12 cellular contexts compared by ENCODE assay signal in genomic region chr2:106094101-106094860, GRCh38.
A peak's percentile ranks its signal among the peaks of the same experiment; 100 is the strongest.
DNase-seq lines count a peak whose midpoint lies in the region; ATAC-seq lines count a peak whose summit lies in the region.
"Had no signal": no experiment of that assay in that cellular context is flagged by ENCODE, and none has a peak within 500 bp of the region (broad histone marks: within the 10 kb centered on the region; RNA-seq: fewer than 3 reads in every experiment).

No MANE protein-coding gene starts in this region.

- DNase-seq in T-helper 17 cell = peak; percentile 44 to 65 (median 57)
- peak; percentile 47 for DNase-seq in activated T-cell treated with anti-CD3 and anti-CD28 coated beads for 1 hour (ENCODE audit: low read depth)
- DNase-seq in effector CD4-positive, alpha-beta T cell = peak; percentile 70
- DNase-seq in stimulated activated CD8-positive, alpha-beta memory T cell treated with anti-CD3 and anti-CD28 coated beads, Interleukin-4, amount 100 ng/mL, for 48 hours = peak; percentile 58
- DNase-seq in pons (ENCODE audit: low spot score) = no peak
- DNase-seq in sciatic nerve (ENCODE audit: low spot score) = no peak
- no peak for DNase-seq in iPS-NIHi11 (ENCODE audit: low spot score)
- DNase-seq: NCI-H526 treated with DMSO at 0.1 percent for 48 hours, SHP77 treated with DMSO at 0.1 percent for 48 hours had no signal

- peaks cover 5% of the 10 kb centered on the region for H3K36me3 Mint-ChIP-seq in T-helper 17 cell (ENCODE audit: low read depth)

- intact Hi-C loops in sciatic nerve (cut with DNase I) = no loop called here

- peaks cover 54% of the 10 kb centered on the region for H3K4me1 Mint-ChIP-seq in T-helper 17 cell

- ATAC-seq in T-helper 17 cell = peak; percentile 68
- no peak for ATAC-seq in sciatic nerve
- no peak for ATAC-seq in HG02798 (IDR thresholded peaks at IDR 0.05; ENCODE audit: poor library complexity, unreplicated experiment)

- H3K27me3 Mint-ChIP-seq in T-helper 17 cell = no peaks in the 10 kb centered on the region

- H3K4me3 Mint-ChIP-seq in T-helper 17 cell = peak overlapping the region; percentile 82
- H3K4me3 Mint-ChIP-seq: CD14-positive monocyte, nephron had no signal

- H3K27ac Mint-ChIP-seq in T-helper 17 cell = peak overlapping the region; percentile 100
- H3K27ac Mint-ChIP-seq: nephron had no signal

- H3K9me3 ChIP-seq in T-helper 17 cell (ENCODE audit: control insufficient read depth, low read length, poor library complexity, severe bottlenecking) = no peaks in the 10 kb centered on the region

Comparison
In these comparisons a context has a peak if more than half of its experiments do, and no peak if none do; other contexts are left out.
1. DNase-seq: peak in T-helper 17 cell (3 of 3), activated T-cell treated with anti-CD3 and anti-CD28 coated beads for 1 hour (single experiment), effector CD4-positive, alpha-beta T cell (single experiment) and stimulated activated CD8-positive, alpha-beta memory T cell treated with anti-CD3 and anti-CD28 coated beads, Interleukin-4, amount 100 ng/mL, for 48 hours (single experiment); none in pons (single experiment), sciatic nerve (single experiment) and iPS-NIHi11 (single experiment).